ENCODE assay signal across 8 cellular contexts in the genomic region with DNA sequence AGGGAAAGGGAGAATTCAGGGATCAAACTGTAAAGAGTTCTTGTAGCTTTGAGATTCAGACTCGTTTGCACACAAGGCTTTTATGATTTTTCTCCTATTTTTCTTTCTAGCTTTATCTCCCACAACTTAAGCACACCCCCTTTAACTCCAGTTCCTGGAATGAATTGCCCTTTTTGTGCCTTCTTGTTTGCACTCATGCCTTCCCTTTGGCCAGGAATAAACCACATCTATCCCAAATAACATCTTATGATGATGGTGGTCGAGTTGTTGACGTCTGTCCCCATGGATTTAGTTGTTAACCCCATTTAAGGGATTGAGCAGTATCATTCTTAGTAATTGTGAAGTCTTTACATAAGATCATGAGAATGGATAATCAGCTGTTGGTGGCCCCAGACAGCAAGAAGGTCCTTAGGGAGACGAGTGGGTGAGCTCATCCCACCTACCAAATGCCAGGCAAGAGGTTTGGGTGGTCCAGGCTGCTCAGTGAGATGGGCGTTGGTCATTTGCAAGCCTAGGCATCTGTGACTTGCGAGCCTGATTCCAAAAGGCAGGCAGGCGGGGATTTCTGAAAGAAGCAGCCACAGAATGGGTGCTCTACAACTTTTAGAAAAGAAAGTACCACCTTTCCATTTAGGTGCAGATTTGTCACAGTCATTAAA. TPM values are rescaled to one million over a fixed set of nuclear protein-coding genes. Genes with fewer than 3 reads are reported as not detected.
DNase-seq lines count a peak whose midpoint lies in the region; ATAC-seq and TF ChIP-seq lines count a peak whose summit lies in the region.

No MANE protein-coding gene starts in this region.

- POLR2A ChIA-PET in GM10248 (lab: Yijun Ruan, JAX): no interaction called here

- no peak for ATAC-seq in natural killer cell treated with Interleukin-12 subunit alpha and Interleukin-12 subunit beta and Interleukin-15 and Interleukin-18, amount 100 ng/mL, for 72 hours
- no peak for ATAC-seq in GM18870 (IDR thresholded peaks at IDR 0.05; ENCODE audit: unreplicated experiment)

- no peak for TF ChIP-seq CTCF in AG10803 (conservative IDR thresholded peaks at IDR 0.05; ENCODE audit: low read length)
- TF ChIP-seq CTCF in choroid plexus epithelial cell (conservative IDR thresholded peaks at IDR 0.05; ENCODE audit: low read depth, low read length): no peak
- TF ChIP-seq CTCF in GM10248 (IDR thresholded peaks at IDR 0.05; ENCODE audit: control extremely low read depth, extremely low read depth, low read depth, missing control alignments): no peak

- peaks cover 13% of the 10 kb centered on the region for H3K36me3 Mint-ChIP-seq in natural killer cell treated with Interleukin-12 subunit alpha and Interleukin-12 subunit beta and Interleukin-15 and Interleukin-18, amount 100 ng/mL, for 72 hours

- CTCF ChIA-PET in GM10248 (lab: Yijun Ruan, JAX): interaction anchor here (1.1 to 4.4 kb wide), 10 partner anchors 10 to 164 kb away, joined by 3 to 23 read pairs (median 7); a partner anchor contains a TSS

- H3K4me3 Mint-ChIP-seq in natural killer cell treated with Interleukin-12 subunit alpha and Interleukin-12 subunit beta and Interleukin-15 and Interleukin-18, amount 100 ng/mL, for 72 hours: peak overlapping the region; percentile 88

- no peaks in the 10 kb centered on the region for H3K9me3 Mint-ChIP-seq in natural killer cell treated with Interleukin-12 subunit alpha and Interleukin-12 subunit beta and Interleukin-15 and Interleukin-18, amount 100 ng/mL, for 72 hours

- H3K4me1 Mint-ChIP-seq in natural killer cell treated with Interleukin-12 subunit alpha and Interleukin-12 subunit beta and Interleukin-15 and Interleukin-18, amount 100 ng/mL, for 72 hours (ENCODE audit: low read depth in 2 of 2): peaks cover 42 to 50% of the 10 kb centered on the region in 2 donors

- peak overlapping the region; percentile 18 to 58 for H3K27ac Mint-ChIP-seq in natural killer cell treated with Interleukin-12 subunit alpha and Interleukin-12 subunit beta and Interleukin-15 and Interleukin-18, amount 100 ng/mL, for 72 hours

- H3K27me3 Mint-ChIP-seq in natural killer cell treated with Interleukin-12 subunit alpha and Interleukin-12 subunit beta and Interleukin-15 and Interleukin-18, amount 100 ng/mL, for 72 hours: no peaks in the 10 kb centered on the region

- peak overlapping the region; percentile 92 for H3K4me3 ChIP-seq in AG10803 (ENCODE audit: low read length)
- peak overlapping the region; percentile 77 for H3K4me3 ChIP-seq in Jurkat, Clone E6-1 (ENCODE audit: low read length)
- H3K4me3 ChIP-seq in choroid plexus epithelial cell (ENCODE audit: low read depth, low read length): peak overlapping the region; percentile 71

- DNase-seq in AG10803 (ENCODE audit: low read depth) (no peak), choroid plexus epithelial cell (ENCODE audit: low read depth) (no peak), NCI-H1105 treated with DMSO at 0.1 percent for 48 hours (lab: John Stamatoyannopoulos, UW) (no peak), GM10248 (ENCODE audit: extremely low spot score) (no peak)
- DNase-seq in Jurkat, Clone E6-1 (ENCODE audit: low read depth, low spot score): no peak
- DNase-seq in natural killer cell treated with Interleukin-12 subunit alpha and Interleukin-12 subunit beta and Interleukin-15 and Interleukin-18, amount 100 ng/mL, for 72 hours (ENCODE audit: low spot score): no peak
- DNase-seq in stimulated activated CD4-positive, alpha-beta T cell treated with anti-CD3 and anti-CD28 coated beads, Interleukin-1b, Interleukin-23, amount 100 ng/mL, for 48 hours: no peak

RNA-seq across cellular contexts. Expression of a gene that starts 2.3 kb away (rescaled TPM):
- polyA plus RNA-seq in Jurkat, Clone E6-1 (2012; ENCODE audit: insufficient read depth, insufficient read length): 65.2 TPM
- total RNA-seq in natural killer cell treated with Interleukin-12 subunit alpha and Interleukin-12 subunit beta and Interleukin-15 and Interleukin-18, amount 100 ng/mL, for 72 hours: 10 to 100 TPM; 54.5 to 57.8 TPM

RNA-seq across cellular contexts. Expression of a gene that starts 16.7 kb away (rescaled TPM):
- not detected for polyA plus RNA-seq in Jurkat, Clone E6-1 (2012; ENCODE audit: insufficient read depth, insufficient read length)
- total RNA-seq in natural killer cell treated with Interleukin-12 subunit alpha and Interleukin-12 subunit beta and Interleukin-15 and Interleukin-18, amount 100 ng/mL, for 72 hours: under 1 TPM; 0.24 to 0.33 TPM
